ENCODE assay signal across 1 cellular context in genomic region chr1:245484176-245484575, GRCh38.
TF ChIP-seq lines count a peak whose summit lies in the region.

No MANE protein-coding gene starts in this region.

TF ChIP-seq in WTC11, 78 proteins besides CTCF, POLR2A, EP300 and RAD21 (continued from another document):
- TF ChIP-seq PRDM15 (CRISPR knock-in tag; IDR thresholded peaks at IDR 0.05) (no peak), MLX (CRISPR knock-in tag; IDR thresholded peaks at IDR 0.05) (no peak), NR3C1 (CRISPR knock-in tag; conservative IDR thresholded peaks at IDR 0.05; ENCODE audit: low read depth) (no peak), RELA (CRISPR knock-in tag; IDR thresholded peaks at IDR 0.05; ENCODE audit: borderline replicate concordance) (no peak), SMAD3 (CRISPR knock-in tag; IDR thresholded peaks at IDR 0.05; ENCODE audit: borderline replicate concordance) (no peak), FOXJ3 (CRISPR knock-in tag; IDR thresholded peaks at IDR 0.05; ENCODE audit: borderline replicate concordance) (no peak)
